Comparison of ENCODE assay signal across 8 cellular contexts in the genomic region with DNA sequence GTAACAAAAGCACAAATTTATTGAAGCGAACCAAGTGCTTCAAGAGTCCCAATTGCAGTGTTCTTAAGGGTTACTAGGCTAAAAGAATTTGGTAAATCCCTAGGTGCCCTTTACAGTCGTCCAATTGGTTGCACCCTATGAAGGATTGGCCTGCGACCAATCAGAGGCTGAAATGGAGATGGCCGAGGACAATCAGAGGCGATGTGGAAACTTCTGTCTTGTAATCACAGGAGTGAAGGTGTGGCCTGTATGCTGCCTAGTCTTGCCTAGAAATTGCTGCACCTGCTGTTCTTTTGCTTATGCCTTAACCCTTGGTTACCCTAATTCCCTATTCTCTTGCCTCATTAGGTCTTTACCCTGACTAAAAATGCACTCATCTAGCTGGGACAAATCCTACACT. TPM values are rescaled to one million over a fixed set of nuclear protein-coding genes. Genes with fewer than 3 reads are reported as not detected.
DNase-seq lines count a peak whose midpoint lies in the region; ATAC-seq and TF ChIP-seq lines count a peak whose summit lies in the region.

No MANE protein-coding gene starts in this region.

- DNase-seq in activated T-cell treated with anti-CD3 and anti-CD28 coated beads, Interleukin-2, amount 50 U/mL, for 4 hours, result no peak
- DNase-seq in activated T-cell treated with anti-CD3 and anti-CD28 coated beads, Interleukin-2, amount 50 U/mL, for 48 hours, result no peak
- DNase-seq in SJCRH30, result peak; percentile 20 to 48
- DNase-seq in foreskin keratinocyte, result peak; percentile 35 to 63
- DNase-seq in suprapubic skin (ENCODE audit: low spot score in 2 of 2), result no peak
- DNase-seq in islet precursor cell, result no peak
- DNase-seq in RKO (ENCODE audit: low spot score), result no peak

- H3K4me1 ChIP-seq in SJCRH30 (no peaks in the 10 kb centered on the region), foreskin keratinocyte (peaks cover 3% of the 10 kb centered on the region), suprapubic skin (peaks cover 45% of the 10 kb centered on the region)

- no peak for TF ChIP-seq CTCF in foreskin keratinocyte (conservative IDR thresholded peaks at IDR 0.05)
- TF ChIP-seq CTCF in suprapubic skin (IDR thresholded peaks at IDR 0.05), result no peak

- H3K4me1 Mint-ChIP-seq in activated T-cell treated with anti-CD3 and anti-CD28 coated beads, Interleukin-2, amount 50 U/mL, for 4 hours (ENCODE audit: low read depth), result peaks cover 41% of the 10 kb centered on the region

- H3K4me3 ChIP-seq in SJCRH30 (peak overlapping the region; percentile 79), suprapubic skin (peak overlapping the region; percentile 89)

- H3K27me3 Mint-ChIP-seq in activated T-cell treated with anti-CD3 and anti-CD28 coated beads, Interleukin-2, amount 50 U/mL, for 4 hours (ENCODE audit: low read depth), result no peaks in the 10 kb centered on the region

- H3K36me3 ChIP-seq in SJCRH30 (peaks cover 3% of the 10 kb centered on the region), suprapubic skin (no peaks in the 10 kb centered on the region)

- TF ChIP-seq EP300 in suprapubic skin (IDR thresholded peaks at IDR 0.05), result no peak

- ATAC-seq in activated T-cell treated with anti-CD3 and anti-CD28 coated beads, Interleukin-2, amount 50 U/mL, for 4 hours, result no peak
- ATAC-seq in foreskin keratinocyte, result peak; percentile 8
- ATAC-seq in HG02623 (IDR thresholded peaks at IDR 0.05; ENCODE audit: unreplicated experiment), result no peak

- 0 out of 2 replicates have a peak, but pooled peaks cover 6% of the 10 kb centered on the region for H3K9me3 ChIP-seq in SJCRH30 (replicated peaks)
- no peaks in the 10 kb centered on the region for H3K9me3 ChIP-seq in suprapubic skin

- no peaks in the 10 kb centered on the region for H3K9me3 Mint-ChIP-seq in activated T-cell treated with anti-CD3 and anti-CD28 coated beads, Interleukin-2, amount 50 U/mL, for 4 hours

- no peak for TF ChIP-seq POLR2A in suprapubic skin (IDR thresholded peaks at IDR 0.05)

- 53% methylated on average over 5 of the region's 5 CpGs for WGBS in suprapubic skin

- peak overlapping the region; percentile 97 for H3K4me3 Mint-ChIP-seq in activated T-cell treated with anti-CD3 and anti-CD28 coated beads, Interleukin-2, amount 50 U/mL, for 4 hours

- H3K27me3 ChIP-seq in SJCRH30 (no peaks in the 10 kb centered on the region), foreskin keratinocyte (no peaks in the 10 kb centered on the region), suprapubic skin (no peaks in the 10 kb centered on the region)

- H3K27ac ChIP-seq in SJCRH30 (no peak overlapping the region), foreskin keratinocyte (no peak overlapping the region), suprapubic skin (peak overlapping the region; percentile 90)

- no peaks in the 10 kb centered on the region for H3K36me3 Mint-ChIP-seq in activated T-cell treated with anti-CD3 and anti-CD28 coated beads, Interleukin-2, amount 50 U/mL, for 4 hours (ENCODE audit: insufficient read depth)

RNA-seq across cellular contexts. Expression of gene DCK, which starts 1.1 kb away (rescaled TPM):
- total RNA-seq in activated T-cell treated with anti-CD3 and anti-CD28 coated beads, Interleukin-2, amount 50 U/mL, for 4 hours, result 10 to 100 TPM; 16.7 to 22.0 (median 17.2) TPM
- total RNA-seq in SJCRH30 (2014; rRNA removed; shearing (Covaris generic)), result 50.5 and 61.0 TPM in 2 replicates
- total RNA-seq in foreskin keratinocyte, result 20.4 and 20.8 TPM in 2 replicates
- 7.9 and 9.9 TPM in 2 replicates for polyA plus RNA-seq in foreskin keratinocyte
- 10 to 100 TPM in 3 of 4 donors, 1 to 10 TPM in 1; 7.7 to 19.6 (median 15.8) TPM for total RNA-seq in suprapubic skin

Comparison
In these comparisons a context has a peak if more than half of its experiments do, and no peak if none do; other contexts are left out.
1. DNase-seq: peak in SJCRH30 (2 of 2) and foreskin keratinocyte (2 of 2); none in activated T-cell treated with anti-CD3 and anti-CD28 coated beads, Interleukin-2, amount 50 U/mL, for 4 hours (single experiment), activated T-cell treated with anti-CD3 and anti-CD28 coated beads, Interleukin-2, amount 50 U/mL, for 48 hours (0 of 2), suprapubic skin (0 of 2), islet precursor cell (single experiment) and RKO (single experiment).